ENCODE assay signal across 23 cellular contexts in genomic region chr15:45827275-45827674, GRCh38.
"Had no signal": no experiment of that assay in that cellular context is flagged by ENCODE, and none has a peak within 500 bp of the region (broad histone marks: within the 10 kb centered on the region; RNA-seq: fewer than 3 reads in every experiment).

No MANE protein-coding gene starts in this region.

- ATAC-seq: activated CD4-positive, alpha-beta T cell treated with anti-CD3 and anti-CD28 coated beads for 36 hours; activated T-helper 17 cell treated with anti-CD3 and anti-CD28 coated beads, Interleukin-2, amount 50 U/mL, for 72 hours; foreskin keratinocyte; left ventricle myocardium superior; natural killer cell; psoas muscle; stimulated activated effector memory CD8-positive, alpha-beta T cell treated with anti-CD3 and anti-CD28 coated beads, Interleukin-12 subunit alpha, Interleukin-12 subunit beta, amount 100 ng/mL, for 72 hours; T-helper 17 cell had no signal

- H3K9me3 Mint-ChIP-seq: activated naive CD8-positive, alpha-beta T cell treated with anti-CD3 and anti-CD28 coated beads, Interleukin-2, amount 10 ng/mL, durations not matched to agents 7 days and 5 days; activated T-cell treated with anti-CD3 and anti-CD28 coated beads, Interleukin-2, amount 50 U/mL, for 24 hours; activated T-helper 17 cell treated with anti-CD3 and anti-CD28 coated beads, Interleukin-2, amount 50 U/mL, for 72 hours; stimulated activated effector memory CD8-positive, alpha-beta T cell treated with anti-CD3 and anti-CD28 coated beads, Interleukin-12 subunit alpha, Interleukin-12 subunit beta, amount 100 ng/mL, for 72 hours had no signal

- H3K36me3 Mint-ChIP-seq: activated naive CD8-positive, alpha-beta T cell treated with anti-CD3 and anti-CD28 coated beads, Interleukin-2, amount 10 ng/mL, durations not matched to agents 7 days and 5 days; mesothelial cell of epicardium; natural killer cell; stimulated activated effector memory CD8-positive, alpha-beta T cell treated with anti-CD3 and anti-CD28 coated beads, Interleukin-12 subunit alpha, Interleukin-12 subunit beta, amount 100 ng/mL, for 72 hours; type B pancreatic cell had no signal

- H3K27ac Mint-ChIP-seq: activated B cell treated with CpG ODN at 0.5 μM for 24 hours; activated CD4-positive, alpha-beta T cell treated with anti-CD3 and anti-CD28 coated beads for 36 hours; activated naive CD8-positive, alpha-beta T cell treated with anti-CD3 and anti-CD28 coated beads, Interleukin-2, amount 10 ng/mL, durations not matched to agents 7 days and 5 days; activated T-cell treated with anti-CD3 and anti-CD28 coated beads, Interleukin-2, amount 50 U/mL, for 24 hours; activated T-helper 17 cell treated with anti-CD3 and anti-CD28 coated beads, Interleukin-2, amount 50 U/mL, for 72 hours; mesothelial cell of epicardium; natural killer cell; stimulated activated effector memory CD8-positive, alpha-beta T cell treated with anti-CD3 and anti-CD28 coated beads, Interleukin-12 subunit alpha, Interleukin-12 subunit beta, amount 100 ng/mL, for 72 hours; T-helper 17 cell; type B pancreatic cell had no signal

- DNase-seq: activated B cell treated with CpG ODN at 0.5 μM for 24 hours; activated CD4-positive, alpha-beta T cell treated with anti-CD3 and anti-CD28 coated beads for 36 hours; activated CD4-positive, alpha-beta T cell treated with anti-CD3 and anti-CD28 coated beads, Interleukin-2, amount 50 U/mL, for 4 hours; activated CD8-positive, alpha-beta memory T cell treated with anti-CD3 and anti-CD28 coated beads for 24 hours; activated CD8-positive, alpha-beta memory T cell treated with anti-CD3 and anti-CD28 coated beads, Interleukin-2, amount 50 U/mL, for 4 hours; activated naive CD8-positive, alpha-beta T cell treated with anti-CD3 and anti-CD28 coated beads, Interleukin-2, amount 10 ng/mL, durations not matched to agents 7 days and 5 days; activated T-cell treated with anti-CD3 and anti-CD28 coated beads, Interleukin-2, amount 50 U/mL, for 24 hours; amniotic stem cell; erythroblast; foreskin keratinocyte; left ventricle myocardium superior; mammary epithelial cell; natural killer cell; ovary; psoas muscle; right lobe of liver; stimulated activated CD4-positive, alpha-beta T cell treated with anti-CD3 and anti-CD28 coated beads, Interleukin-2, amount 100 ng/mL, for 24 hours; T-helper 17 cell; testis had no signal
